ENCODE assay signal across 8 cellular contexts in genomic region chr17:59707971-59708425, GRCh38. TPM values are rescaled to one million over a fixed set of nuclear protein-coding genes. Genes with fewer than 3 reads are reported as not detected.
DNase-seq lines count a peak whose midpoint lies in the region; ATAC-seq, FAIRE-seq and TF ChIP-seq lines count a peak whose summit lies in the region.

No MANE protein-coding gene starts in this region.

- intact Hi-C loops in K562 (cut with micrococcal nuclease), result loop anchor here (2.0 to 5.0 kb wide), 2 partner anchors 23 to 129 kb away; no protein-coding TSS in a partner anchor
- intact Hi-C loops in HepG2 (cut with micrococcal nuclease; ENCODE audit: unreplicated experiment), result no loop called here
- intact Hi-C loops in thyroid gland (cut with DNase I), result loop anchor here (10.0 kb wide), 1 partner anchor 83 kb away; no protein-coding TSS in a partner anchor

- H3K9me3 ChIP-seq in BLaER1 (no peaks in the 10 kb centered on the region), K562 (replicated peaks; ENCODE audit: control insufficient read depth, insufficient read depth, low read depth, low read length) (no peaks in the 10 kb centered on the region), HepG2 (ENCODE audit: low read length) (no peaks in the 10 kb centered on the region), thyroid gland (no peaks in the 10 kb centered on the region)

- no peaks in the 10 kb centered on the region for H3K9me1 ChIP-seq in K562 (ENCODE audit: control insufficient read depth, insufficient read depth, low read length)

- TF ChIP-seq POLR2A in K562 (conservative IDR thresholded peaks at IDR 0.05) (no peak), HepG2 (IDR thresholded peaks at IDR 0.05; ENCODE audit: insufficient read depth in 1 of 2, low read depth in 2 of 2, low read length in 2 of 2) (no peak), thyroid gland (IDR thresholded peaks at IDR 0.05) (no peak)

- no peak for TF ChIP-seq RAD21 in K562 (CRISPR knock-in tag; conservative IDR thresholded peaks at IDR 0.05 in 1 of 2, IDR thresholded peaks at IDR 0.05 in 1 of 2)
- no peak for TF ChIP-seq RAD21 in HepG2 (CRISPR knock-in tag; IDR thresholded peaks at IDR 0.05)

- H3K4me2 ChIP-seq in BLaER1 (peak overlapping the region; percentile 94), K562 (ENCODE audit: insufficient read depth, low read length) (peak overlapping the region; percentile 95), HepG2 (ENCODE audit: low read depth, low read length) (peak overlapping the region; percentile 85)

- in situ Hi-C loops in K562 (cut with MboI) (no loop called here), HepG2 (cut with HindIII; ENCODE audit: extremely low pct_ligation_motif_present, low pct_unique_long_range_greater_than_20kb) (loop anchor here (5.0 kb wide), 1 partner anchor 49 kb away; no protein-coding TSS in a partner anchor)

- H3K27ac ChIP-seq in BLaER1 (peak overlapping the region; percentile 93), K562 (ENCODE audit: extremely low read depth, low read depth, low read length) (peak overlapping the region; percentile 99), HepG2 (ENCODE audit: extremely low read length, insufficient read depth, low read length) (peak overlapping the region; percentile 94), thyroid gland (peak overlapping the region; percentile 58 to 92 (median 80))

- no peak for TF ChIP-seq CTCF in K562 (IDR thresholded peaks at IDR 0.05 in 2 of 3, conservative IDR thresholded peaks at IDR 0.05 in 1 of 3; ENCODE audit: insufficient read depth in 2 of 3, low read depth in 1 of 3, low read length in 3 of 3)
- TF ChIP-seq CTCF in HepG2 (CRISPR knock-in tag; IDR thresholded peaks at IDR 0.05), result no peak
- TF ChIP-seq CTCF in thyroid gland (IDR thresholded peaks at IDR 0.05), result no peak

- FAIRE-seq in HTR-8/SVneo (lab: Jason Lieb, UNC) (peak; percentile 4), K562 (lab: Jason Lieb, UNC) (no peak), HepG2 (lab: Jason Lieb, UNC) (no peak)

- H2AFZ ChIP-seq in K562 (ENCODE audit: low read depth, low read length) (peak overlapping the region; percentile 91), HepG2 (ENCODE audit: low read length) (no peak overlapping the region)

- H4K20me1 ChIP-seq in BLaER1 (peaks cover 72% of the 10 kb centered on the region), K562 (replicated peaks; ENCODE audit: control insufficient read depth, insufficient read depth, low read length) (peaks cover 11% of the 10 kb centered on the region; the same call in 1 of the 2 replicates), HepG2 (ENCODE audit: insufficient read depth, low read length) (peaks cover 30% of the 10 kb centered on the region)

- TF ChIP-seq EP300 in K562 (IDR thresholded peaks at IDR 0.05; ENCODE audit: low read length), result no peak
- no peak for TF ChIP-seq EP300 in HepG2 (IDR thresholded peaks at IDR 0.05; ENCODE audit: low read depth in 2 of 2, low read length in 2 of 2)
- TF ChIP-seq EP300 in HepG2 (CRISPR knock-in tag; IDR thresholded peaks at IDR 0.05; ENCODE audit: borderline replicate concordance), result no peak

- no TSS peak for BruUV-seq in K562 (replicated peaks; lab: Mats Ljungman, UMichigan)
- BruUV-seq in HepG2 (replicated peaks; lab: Mats Ljungman, UMichigan), result no TSS peak

- peaks cover 24% of the 10 kb centered on the region for H3K36me3 ChIP-seq in BLaER1
- peaks cover 29% of the 10 kb centered on the region; the same call in 2 of the 3 replicates for H3K36me3 ChIP-seq in K562 (ENCODE audit: control insufficient read depth, insufficient read depth, low read length)
- peaks cover 0 to 7% of the 10 kb centered on the region in 2 experiments; a peak in 2 of 5 replicates for H3K36me3 ChIP-seq in HepG2 (replicated peaks in 1 of 2; ENCODE audit: control insufficient read depth in 1 of 2, insufficient read depth in 2 of 2, low read length in 2 of 2)
- no peaks in the 10 kb centered on the region for H3K36me3 ChIP-seq in thyroid gland

- peak; percentile 0; the same call in 1 of the 3 replicates for ATAC-seq in K562
- peak; percentile 21 for ATAC-seq in HepG2
- ATAC-seq in HG02981 (IDR thresholded peaks at IDR 0.05; ENCODE audit: unreplicated experiment), result no peak

- peak overlapping the region; percentile 95 for H3K9ac ChIP-seq in BLaER1
- H3K9ac ChIP-seq in K562 (ENCODE audit: insufficient read depth in 1 of 2, low read depth in 2 of 2, low read length in 2 of 2), result peak overlapping the region; percentile 95 to 100
- peak overlapping the region; percentile 97 for H3K9ac ChIP-seq in HepG2 (ENCODE audit: insufficient read depth, low read depth, low read length)

- H3K4me3 ChIP-seq in BLaER1 (peak overlapping the region; percentile 87), K562 (peak overlapping the region; percentile 92), HepG2 (replicated peaks in 1 of 3; ENCODE audit: insufficient read depth in 1 of 3, low read depth in 2 of 3, low read length in 3 of 3) (peak overlapping the region; percentile 77 to 98 (median 86)), thyroid gland (replicated peaks in 1 of 3) (peak overlapping the region in 2 of 3 donors; percentile 51 to 60)

- POLR2A ChIA-PET in K562 (lab: Yijun Ruan, JAX), result interaction anchor here (0.6 to 1.9 kb wide), 16 partner anchors 9 to 255 kb away, joined by 3 to 10 read pairs (median 3); partner anchors contain the start of gene CLTC
- POLR2A ChIA-PET in HepG2 (lab: Yijun Ruan, JAX), result interaction anchor here (1.0 to 2.8 kb wide), 31 partner anchors 9 to 684 kb away, joined by 3 to 53 read pairs (median 5); partner anchors contain the start of genes CLTC, DHX40, HEATR6 and RNFT1

- under 1% methylated on average over 15 of the region's 15 CpGs for WGBS in K562 (ENCODE audit: insufficient coverage, low coverage, missing lambda C conversion rate)
- WGBS in HepG2 (ENCODE audit: low lambda C conversion rate), result under 1% methylated on average over 11 of the region's 15 CpGs
- 1 to 2% methylated on average over 14 to 15 of the region's 15 CpGs for WGBS in thyroid gland, 2 donors

- H3K79me2 ChIP-seq in K562 (ENCODE audit: control insufficient read depth, insufficient read depth, low read length), result peaks cover 98% of the 10 kb centered on the region
- peaks cover 95% of the 10 kb centered on the region for H3K79me2 ChIP-seq in HepG2 (ENCODE audit: insufficient read depth, low read length)

- no peaks in the 10 kb centered on the region for H3K27me3 ChIP-seq in BLaER1
- no peaks in the 10 kb centered on the region for H3K27me3 ChIP-seq in K562 (ENCODE audit: control insufficient read depth in 2 of 2, insufficient read depth in 2 of 2, low read length in 2 of 2)
- peaks cover 0 to 5% of the 10 kb centered on the region in 2 experiments; a peak in 1 of 5 replicates for H3K27me3 ChIP-seq in HepG2 (ENCODE audit: control insufficient read depth in 1 of 2, insufficient read depth in 2 of 2, low read length in 2 of 2)
- H3K27me3 ChIP-seq in thyroid gland, result no peaks in the 10 kb centered on the region

- no peak for DNase-seq in HTR-8/SVneo (ENCODE audit: insufficient read length, low spot score)
- no peak for DNase-seq in K562 (ENCODE audit: extremely low read depth in 1 of 4, low spot score in 3 of 4)
- DNase-seq in HepG2 (ENCODE audit: low spot score), result no peak
- DNase-seq in thyroid gland, result no peak
- no peak for DNase-seq in stimulated activated CD4-positive, alpha-beta T cell treated with anti-CD3 and anti-CD28 coated beads, Interleukin-2, amount 100 ng/mL, for 24 hours
- no peak for DNase-seq in HT-29 (ENCODE audit: low spot score)

- H3K4me1 ChIP-seq in BLaER1 (peaks cover 38% of the 10 kb centered on the region), K562 (replicated peaks in 1 of 2; ENCODE audit: control insufficient read depth in 2 of 2, insufficient read depth in 2 of 2, low read length in 2 of 2) (peaks cover 15 to 18% of the 10 kb centered on the region in 2 experiments; a peak in 3 of 5 replicates), HepG2 (ENCODE audit: insufficient read depth, low read length) (peaks cover 75% of the 10 kb centered on the region), thyroid gland (peaks cover 20 to 29% of the 10 kb centered on the region in 2 donors)

- CTCF ChIA-PET in K562 (lab: Yijun Ruan, JAX; ENCODE audit: low intra/inter-chr PET ratio) (no interaction called here), HepG2 (lab: Yijun Ruan, JAX; ENCODE audit: low intra/inter-chr PET ratio, low total read pairs) (no interaction called here)

RNA-seq across cellular contexts. Expression of gene VMP1, which starts 0.5 kb away (rescaled TPM):
- total RNA-seq in K562 (2011; cell fraction: chromatin; rRNA removed; ENCODE audit: low replicate concordance), result 449 and 662 TPM in 2 replicates
- total RNA-seq in K562 (2011; cell fraction: nucleolus; rRNA removed), result 284 and 300 TPM in 2 replicates
- total RNA-seq in K562 (2011; cell fraction: nucleoplasm; rRNA removed), result 571 and 861 TPM in 2 replicates
- total RNA-seq in K562 (2014; rRNA removed) (92.1 and 123 TPM in 2 replicates), K562 (2014; rRNA removed; fragmentation: Illumina TruSeq; extraction: Trizol) (186 and 216 TPM in 2 replicates), K562 (2015; rRNA removed; fragmentation: Illumina TruSeq; extraction: Trizol) (127 and 135 TPM in 2 replicates), K562 (2021) (151 and 155 TPM in 2 replicates), HepG2 (2016; rRNA removed; fragmentation: Illumina TruSeq; extraction: Trizol) (80.3 and 186 TPM in 2 replicates), thyroid gland (100 to 1,000 TPM in 3 of 4 donors, 10 to 100 TPM in 1; 98.5 to 168 (median 125) TPM)
- polyA plus RNA-seq in K562 (2011; rRNA removed) (231 and 304 TPM in 2 replicates), K562 (2014; fragmentation: Illumina TruSeq; extraction: Trizol) (124 and 146 TPM in 2 replicates), K562 (2014; fragmentation: Nextera tagmentation; extraction: Ambion mirVana) (100 to 1,000 TPM; 245 to 272 TPM), K562 (2014; rRNA removed) (143 and 148 TPM in 2 replicates), HepG2 (2011; rRNA removed) (262 and 271 TPM in 2 replicates)
- polyA plus RNA-seq in K562 (2011; cell fraction: cytosol; rRNA removed), result 55.2 and 104 TPM in 2 replicates
- polyA plus RNA-seq in K562 (2011; cell fraction: nucleus; rRNA removed), result 330 and 339 TPM in 2 replicates
- polyA plus RNA-seq in K562 (2012), result 142 and 172 TPM in 2 replicates
- polyA minus RNA-seq in K562 (2011; rRNA and poly(A)+ RNA removed), result 271 and 285 TPM in 2 replicates
- 72.1 and 91.0 TPM in 2 replicates for polyA minus RNA-seq in K562 (2011; cell fraction: cytosol; rRNA and poly(A)+ RNA removed)
- 205 and 259 TPM in 2 replicates for polyA minus RNA-seq in K562 (2011; cell fraction: nucleus; rRNA and poly(A)+ RNA removed)
- 81.7 and 81.9 TPM in 2 replicates for total RNA-seq in HepG2 (2016; cell fraction: cytosol; rRNA removed; fragmentation: Illumina TruSeq; extraction: Trizol; ENCODE audit: low read depth)
- 87.6 and 200 TPM in 2 replicates for total RNA-seq in HepG2 (2016; cell fraction: insoluble cytoplasmic fraction; rRNA removed; fragmentation: Illumina TruSeq; extraction: Trizol)
- total RNA-seq in HepG2 (2016; cell fraction: membrane; rRNA removed; fragmentation: Illumina TruSeq; extraction: Trizol), result 64.7 and 72.7 TPM in 2 replicates
- 414 and 436 TPM in 2 replicates for total RNA-seq in HepG2 (2016; cell fraction: nucleus; rRNA removed; fragmentation: Illumina TruSeq; extraction: Trizol)
- polyA plus RNA-seq in HepG2 (2011; cell fraction: cytosol; rRNA removed), result 66.8 and 107 TPM in 2 replicates
- polyA plus RNA-seq in HepG2 (2011; cell fraction: nucleus; rRNA removed), result 244 and 352 TPM in 2 replicates
- 151 and 169 TPM in 2 replicates for polyA plus RNA-seq in HepG2 (2012)
- 21.0 and 21.9 TPM in 2 replicates for polyA plus RNA-seq in HepG2 (2016; cell fraction: cytosol; fragmentation: Illumina TruSeq; extraction: Trizol; ENCODE audit: low read depth)
- polyA plus RNA-seq in HepG2 (2016; cell fraction: insoluble cytoplasmic fraction; fragmentation: Illumina TruSeq; extraction: Trizol; ENCODE audit: low read depth), result 78.4 and 81.5 TPM in 2 replicates
- polyA plus RNA-seq in HepG2 (2016; cell fraction: membrane; fragmentation: Illumina TruSeq; extraction: Trizol; ENCODE audit: low read depth), result 34.4 and 38.6 TPM in 2 replicates
- polyA plus RNA-seq in HepG2 (2016; cell fraction: nucleus; fragmentation: Illumina TruSeq; extraction: Trizol; ENCODE audit: insufficient read depth, low read depth), result 277 and 292 TPM in 2 replicates
- polyA minus RNA-seq in HepG2 (2011; rRNA and poly(A)+ RNA removed; ENCODE audit: low replicate concordance), result 294 and 406 TPM in 2 replicates
- polyA minus RNA-seq in HepG2 (2011; cell fraction: cytosol; rRNA and poly(A)+ RNA removed), result 134 and 182 TPM in 2 replicates
- 788 and 1,143 TPM in 2 replicates for polyA minus RNA-seq in HepG2 (2011; cell fraction: nucleus; rRNA and poly(A)+ RNA removed)
- total RNA-seq in HT-29 (2014; rRNA removed; shearing (Covaris generic)), result 194 and 223 TPM in 2 replicates

RNA-seq across cellular contexts. Expression of gene PTRH2, which starts 0.8 kb away (rescaled TPM):
- 97.2 and 167 TPM in 2 replicates for total RNA-seq in K562 (2011; cell fraction: chromatin; rRNA removed; ENCODE audit: low replicate concordance)
- total RNA-seq in K562 (2011; cell fraction: nucleolus; rRNA removed), result 101 and 115 TPM in 2 replicates
- 104 and 130 TPM in 2 replicates for total RNA-seq in K562 (2011; cell fraction: nucleoplasm; rRNA removed)
- total RNA-seq in K562 (2014; rRNA removed) (81.0 and 92.0 TPM in 2 replicates), K562 (2014; rRNA removed; fragmentation: Illumina TruSeq; extraction: Trizol) (63.1 and 67.5 TPM in 2 replicates), K562 (2015; rRNA removed; fragmentation: Illumina TruSeq; extraction: Trizol) (50.0 and 57.3 TPM in 2 replicates), K562 (2021) (53.1 and 62.8 TPM in 2 replicates), HepG2 (2016; rRNA removed; fragmentation: Illumina TruSeq; extraction: Trizol) (48.7 and 67.7 TPM in 2 replicates), thyroid gland (10 to 100 TPM in 3 of 4 donors, 1 to 10 TPM in 1; 9.6 to 27.4 (median 21.7) TPM)
- polyA plus RNA-seq in K562 (2011; rRNA removed) (119 and 170 TPM in 2 replicates), K562 (2014; fragmentation: Illumina TruSeq; extraction: Trizol) (110 and 128 TPM in 2 replicates), K562 (2014; fragmentation: Nextera tagmentation; extraction: Ambion mirVana) (100 to 1,000 TPM; 195 to 210 TPM), K562 (2014; rRNA removed) (126 and 138 TPM in 2 replicates), HepG2 (2011; rRNA removed) (73.6 and 83.3 TPM in 2 replicates)
- 54.3 and 74.9 TPM in 2 replicates for polyA plus RNA-seq in K562 (2011; cell fraction: cytosol; rRNA removed)
- polyA plus RNA-seq in K562 (2011; cell fraction: nucleus; rRNA removed), result 54.9 and 70.7 TPM in 2 replicates
- polyA plus RNA-seq in K562 (2012), result 42.1 and 83.3 TPM in 2 replicates
- polyA minus RNA-seq in K562 (2011; rRNA and poly(A)+ RNA removed), result 100 and 107 TPM in 2 replicates
- 16.6 and 22.3 TPM in 2 replicates for polyA minus RNA-seq in K562 (2011; cell fraction: cytosol; rRNA and poly(A)+ RNA removed)
- 18.0 and 34.2 TPM in 2 replicates for polyA minus RNA-seq in K562 (2011; cell fraction: nucleus; rRNA and poly(A)+ RNA removed)
- total RNA-seq in HepG2 (2016; cell fraction: cytosol; rRNA removed; fragmentation: Illumina TruSeq; extraction: Trizol; ENCODE audit: low read depth), result 24.5 and 30.9 TPM in 2 replicates
- total RNA-seq in HepG2 (2016; cell fraction: insoluble cytoplasmic fraction; rRNA removed; fragmentation: Illumina TruSeq; extraction: Trizol), result 43.2 and 68.2 TPM in 2 replicates
- 26.1 and 28.8 TPM in 2 replicates for total RNA-seq in HepG2 (2016; cell fraction: membrane; rRNA removed; fragmentation: Illumina TruSeq; extraction: Trizol)
- 57.2 and 59.6 TPM in 2 replicates for total RNA-seq in HepG2 (2016; cell fraction: nucleus; rRNA removed; fragmentation: Illumina TruSeq; extraction: Trizol)
- polyA plus RNA-seq in HepG2 (2011; cell fraction: cytosol; rRNA removed), result 52.4 and 80.1 TPM in 2 replicates
- polyA plus RNA-seq in HepG2 (2011; cell fraction: nucleus; rRNA removed), result 24.3 and 32.5 TPM in 2 replicates
- 61.8 and 70.1 TPM in 2 replicates for polyA plus RNA-seq in HepG2 (2012)
- polyA plus RNA-seq in HepG2 (2016; cell fraction: cytosol; fragmentation: Illumina TruSeq; extraction: Trizol; ENCODE audit: low read depth), result 19.3 and 20.0 TPM in 2 replicates
- polyA plus RNA-seq in HepG2 (2016; cell fraction: insoluble cytoplasmic fraction; fragmentation: Illumina TruSeq; extraction: Trizol; ENCODE audit: low read depth), result 49.4 and 52.0 TPM in 2 replicates
- 19.4 and 21.2 TPM in 2 replicates for polyA plus RNA-seq in HepG2 (2016; cell fraction: membrane; fragmentation: Illumina TruSeq; extraction: Trizol; ENCODE audit: low read depth)
- polyA plus RNA-seq in HepG2 (2016; cell fraction: nucleus; fragmentation: Illumina TruSeq; extraction: Trizol; ENCODE audit: insufficient read depth, low read depth), result 111 and 117 TPM in 2 replicates
- 40.8 and 45.5 TPM in 2 replicates for polyA minus RNA-seq in HepG2 (2011; rRNA and poly(A)+ RNA removed; ENCODE audit: low replicate concordance)
- polyA minus RNA-seq in HepG2 (2011; cell fraction: cytosol; rRNA and poly(A)+ RNA removed), result 17.2 and 20.3 TPM in 2 replicates
- polyA minus RNA-seq in HepG2 (2011; cell fraction: nucleus; rRNA and poly(A)+ RNA removed), result 31.4 and 37.7 TPM in 2 replicates
- 36.4 and 38.9 TPM in 2 replicates for total RNA-seq in HT-29 (2014; rRNA removed; shearing (Covaris generic))
